11 cellular contexts compared by ENCODE assay signal in genomic region chr17:58390884-58391283, GRCh38. TPM values are rescaled to one million over a fixed set of nuclear protein-coding genes. Genes with fewer than 3 reads are reported as not detected.
DNase-seq lines count a peak whose midpoint lies in the region; ATAC-seq, FAIRE-seq and TF ChIP-seq lines count a peak whose summit lies in the region.
"Had no signal": no experiment of that assay in that cellular context is flagged by ENCODE, and none has a peak within 500 bp of the region (broad histone marks: within the 10 kb centered on the region; RNA-seq: fewer than 3 reads in every experiment).

No MANE protein-coding gene starts in this region.

- TF ChIP-seq CTCF in HEK293 (tag by site-specific recombination; IDR thresholded peaks at IDR 0.05) (no peak), K562 (IDR thresholded peaks at IDR 0.05 in 2 of 3, conservative IDR thresholded peaks at IDR 0.05 in 1 of 3; ENCODE audit: insufficient read depth in 2 of 3, low read depth in 1 of 3, low read length in 3 of 3) (no peak), right lobe of liver (IDR thresholded peaks at IDR 0.05) (no peak), transverse colon (IDR thresholded peaks at IDR 0.05) (no peak), smooth muscle cell (IDR thresholded peaks at IDR 0.05; ENCODE audit: borderline replicate concordance, insufficient read depth, poor library complexity, severe bottlenecking) (no peak), vagina (IDR thresholded peaks at IDR 0.05) (no peak)

- H3K9me3 ChIP-seq in HEK293 (ENCODE audit: control insufficient read depth, insufficient read depth, low read depth, low read length): no peaks in the 10 kb centered on the region
- H3K9me3 ChIP-seq in K562 (replicated peaks; ENCODE audit: control insufficient read depth, insufficient read depth, low read depth, low read length): no peaks in the 10 kb centered on the region; the same call in 1 of the 2 replicates
- H3K9me3 ChIP-seq in right lobe of liver: no peaks in the 10 kb centered on the region
- H3K9me3 ChIP-seq in transverse colon: no peaks in the 10 kb centered on the region
- no peaks in the 10 kb centered on the region for H3K9me3 ChIP-seq in smooth muscle cell (replicated peaks; ENCODE audit: low read depth)
- H3K9me3 ChIP-seq in vagina: no peaks in the 10 kb centered on the region
- H3K9me3 ChIP-seq: BLaER1, HAP-1 had no signal

- BruUV-seq in K562 (replicated peaks; lab: Mats Ljungman, UMichigan): no TSS peak

- H3K4me1 ChIP-seq in HEK293 (ENCODE audit: control insufficient read depth, insufficient read depth, low read length) (peaks cover 44% of the 10 kb centered on the region), K562 (replicated peaks in 1 of 2; ENCODE audit: control insufficient read depth in 2 of 2, insufficient read depth in 2 of 2, low read length in 2 of 2) (peaks cover 23 to 55% of the 10 kb centered on the region in 2 experiments), right lobe of liver (peaks cover 0 to 46% (median 10%) of the 10 kb centered on the region in 4 donors), transverse colon (peaks cover 4 to 79% (median 28%) of the 10 kb centered on the region in 4 donors), smooth muscle cell (ENCODE audit: low read depth) (peaks cover 6% of the 10 kb centered on the region), vagina (no peaks in the 10 kb centered on the region)

- no peak overlapping the region for H3K4me3 ChIP-seq in HEK293 (ENCODE audit: low read depth, low read length)
- no peak overlapping the region for H3K4me3 ChIP-seq in K562
- H3K4me3 ChIP-seq in right lobe of liver: no peak overlapping the region
- no peak overlapping the region for H3K4me3 ChIP-seq in transverse colon
- H3K4me3 ChIP-seq in smooth muscle cell: no peak overlapping the region
- no peak overlapping the region for H3K4me3 ChIP-seq in vagina
- H3K4me3 ChIP-seq: BLaER1, HAP-1 had no signal

- DNase-seq in K562 (ENCODE audit: extremely low read depth in 1 of 4, low spot score in 3 of 4) (no peak), right lobe of liver (no peak), transverse colon (no peak), smooth muscle cell (lab: John Stamatoyannopoulos, UW; ENCODE audit: unreplicated experiment) (no peak), vagina (ENCODE audit: extremely low spot score in 2 of 2) (no peak)
- no peak for DNase-seq in stimulated activated naive CD8-positive, alpha-beta T cell treated with anti-CD3 and anti-CD28 coated beads, Interleukin-15, Interleukin-2, amounts not matched to agents 100 U/mL and 50 U/mL, for 24 hours
- DNase-seq: NCI-H524 had no signal

- no peaks in the 10 kb centered on the region for H3K27me3 ChIP-seq in K562 (ENCODE audit: control insufficient read depth in 2 of 2, insufficient read depth in 2 of 2, low read length in 2 of 2)
- no peaks in the 10 kb centered on the region for H3K27me3 ChIP-seq in right lobe of liver
- H3K27me3 ChIP-seq in transverse colon: no peaks in the 10 kb centered on the region
- no peaks in the 10 kb centered on the region for H3K27me3 ChIP-seq in smooth muscle cell (ENCODE audit: low read depth)
- no peaks in the 10 kb centered on the region for H3K27me3 ChIP-seq in vagina
- H3K27me3 ChIP-seq: BLaER1 had no signal

- ATAC-seq in K562 (no peak), right lobe of liver (peak in 2 of 4 donors; percentile 1 to 15)
- ATAC-seq in stimulated activated naive CD8-positive, alpha-beta T cell treated with anti-CD3 and anti-CD28 coated beads, Interleukin-15, Interleukin-2, amounts not matched to agents 100 U/mL and 50 U/mL, for 24 hours: no peak

- CTCF ChIA-PET in HEK293 (lab: Yijun Ruan, JAX): interaction anchor here (4.4 kb wide), 1 partner anchor 27 kb away, joined by 18 read pairs; the partner anchor contains the start of gene RNF43
- CTCF ChIA-PET in K562 (lab: Yijun Ruan, JAX; ENCODE audit: low intra/inter-chr PET ratio): no interaction called here

- H3K27ac ChIP-seq in HEK293 (ENCODE audit: extremely low read depth, low read depth, low read length) (peak overlapping the region; percentile 59), K562 (ENCODE audit: extremely low read depth, low read depth, low read length) (peak overlapping the region; percentile 72; the same call in 2 of the 3 replicates), right lobe of liver (peak overlapping the region in 2 of 3 donors; percentile 38 to 59), transverse colon (peak overlapping the region; percentile 55 to 79 (median 62)), smooth muscle cell (ENCODE audit: low read depth) (no peak overlapping the region), vagina (no peak overlapping the region)
- H3K27ac ChIP-seq: BLaER1 had no signal

- H3K9me1 ChIP-seq in K562 (ENCODE audit: control insufficient read depth, insufficient read depth, low read length): no peaks in the 10 kb centered on the region

- FAIRE-seq in K562 (lab: Jason Lieb, UNC): no peak
- FAIRE-seq: GM18507 had no signal

- in situ Hi-C loops in K562 (cut with MboI) (no loop called here), transverse colon (cut with MboI; ENCODE audit: low pct_ligation_motif_present in 1 of 4, low pct_unique_long_range_greater_than_20kb in 1 of 4, low sequenced_read_pairs in 3 of 4) (no loop called here)

- POLR2A ChIA-PET in HEK293 (lab: Yijun Ruan, JAX): interaction anchor here (2.9 to 5.0 kb wide), 2 partner anchors 25 to 39 kb away, joined by 14 to 36 read pairs; partner anchors contain the start of genes RNF43 and SUPT4H1
- POLR2A ChIA-PET in K562 (lab: Yijun Ruan, JAX): interaction anchor here (1.2 to 4.7 kb wide), 2 partner anchors 9 to 11 kb away, joined by 4 to 34 read pairs; no protein-coding TSS in a partner anchor

- H3K36me3 ChIP-seq in HEK293 (ENCODE audit: control insufficient read depth in 2 of 2, insufficient read depth in 1 of 2, low read length in 2 of 2) (no peaks in the 10 kb centered on the region), K562 (ENCODE audit: control insufficient read depth, insufficient read depth, low read length) (no peaks in the 10 kb centered on the region), right lobe of liver (no peaks in the 10 kb centered on the region), transverse colon (no peaks in the 10 kb centered on the region), smooth muscle cell (ENCODE audit: low read depth) (no peaks in the 10 kb centered on the region), vagina (no peaks in the 10 kb centered on the region)
- H3K36me3 ChIP-seq: BLaER1, HAP-1 had no signal

- H3K4me2 ChIP-seq in K562 (ENCODE audit: insufficient read depth, low read length) (peak overlapping the region; percentile 73), smooth muscle cell (no peak overlapping the region)
- H3K4me2 ChIP-seq: BLaER1 had no signal

- peak overlapping the region in 1 of 2 experiments; percentile 11; a peak in 2 of 4 replicates for H3K9ac ChIP-seq in K562 (ENCODE audit: insufficient read depth in 1 of 2, low read depth in 2 of 2, low read length in 2 of 2)
- H3K9ac ChIP-seq in smooth muscle cell (ENCODE audit: low read depth): no peak overlapping the region
- H3K9ac ChIP-seq: BLaER1 had no signal

- no peaks in the 10 kb centered on the region for H3F3A ChIP-seq in smooth muscle cell (ENCODE audit: low read depth)

- TF ChIP-seq POLR2A in K562 (conservative IDR thresholded peaks at IDR 0.05) (no peak), right lobe of liver (IDR thresholded peaks at IDR 0.05) (no peak), transverse colon (IDR thresholded peaks at IDR 0.05) (no peak), vagina (IDR thresholded peaks at IDR 0.05) (no peak)

- no peak for TF ChIP-seq RAD21 in K562 (CRISPR knock-in tag; conservative IDR thresholded peaks at IDR 0.05 in 1 of 2, IDR thresholded peaks at IDR 0.05 in 1 of 2)

- H4K20me1 ChIP-seq in K562 (replicated peaks; ENCODE audit: control insufficient read depth, insufficient read depth, low read length) (no peaks in the 10 kb centered on the region), smooth muscle cell (ENCODE audit: low read depth) (no peaks in the 10 kb centered on the region)
- H4K20me1 ChIP-seq: BLaER1 had no signal

- no peaks in the 10 kb centered on the region; the same call in 2 of the 3 replicates for H3K79me2 ChIP-seq in K562 (ENCODE audit: control insufficient read depth, insufficient read depth, low read length)
- no peaks in the 10 kb centered on the region for H3K79me2 ChIP-seq in smooth muscle cell (ENCODE audit: low read depth)

- WGBS in K562 (ENCODE audit: insufficient coverage, low coverage, missing lambda C conversion rate): 71% methylated on average over 2 of the region's 2 CpGs
- 53% methylated on average over 2 of the region's 2 CpGs for WGBS in right lobe of liver (ENCODE audit: insufficient coverage, low coverage, low lambda C conversion rate, missing lambda C conversion rate)
- 47 to 76% methylated on average over 2 of the region's 2 CpGs for WGBS in transverse colon (ENCODE audit: low coverage in 1 of 2), 2 donors
- 89% methylated on average over 2 of the region's 2 CpGs for WGBS in smooth muscle cell (ENCODE audit: low lambda C conversion rate)

- TF ChIP-seq EP300 in K562 (IDR thresholded peaks at IDR 0.05; ENCODE audit: low read length) (no peak), transverse colon (IDR thresholded peaks at IDR 0.05; ENCODE audit: low read depth) (no peak)

- intact Hi-C loops in K562 (cut with micrococcal nuclease): no loop called here
- intact Hi-C loops in right lobe of liver (cut with DNase I): no loop called here
- intact Hi-C loops in transverse colon (cut with DNase I; ENCODE audit: low total_unique reads): no loop called here
- intact Hi-C loops in vagina (cut with DNase I): no loop called here

- H2AFZ ChIP-seq in K562 (ENCODE audit: low read depth, low read length) (peak overlapping the region; percentile 79), smooth muscle cell (ENCODE audit: low read depth) (no peak overlapping the region)

RNA-seq across cellular contexts. Expression of gene RNF43, which starts 26.4 kb away (rescaled TPM):
- 8.4 and 9.4 TPM in 2 replicates for total RNA-seq in K562 (2011; cell fraction: chromatin; rRNA removed; ENCODE audit: low replicate concordance)
- total RNA-seq in K562 (2011; cell fraction: nucleolus; rRNA removed): 5.0 and 6.2 TPM in 2 replicates
- 7.3 and 9.5 TPM in 2 replicates for total RNA-seq in K562 (2011; cell fraction: nucleoplasm; rRNA removed)
- 1.5 and 2.0 TPM in 2 replicates for total RNA-seq in K562 (2014; rRNA removed)
- 1.5 TPM in 2 replicates for total RNA-seq in K562 (2014; rRNA removed; fragmentation: Illumina TruSeq; extraction: Trizol)
- 1.2 TPM in 2 replicates for total RNA-seq in K562 (2015; rRNA removed; fragmentation: Illumina TruSeq; extraction: Trizol)
- 2.3 and 2.7 TPM in 2 replicates for total RNA-seq in K562 (2021)
- 0.75 and 1.2 TPM in 2 replicates for polyA plus RNA-seq in K562 (2011; rRNA removed)
- 0.47 and 0.79 TPM in 2 replicates for polyA plus RNA-seq in K562 (2011; cell fraction: cytosol; rRNA removed)
- 2.0 and 2.8 TPM in 2 replicates for polyA plus RNA-seq in K562 (2011; cell fraction: nucleus; rRNA removed)
- 2.6 and 3.4 TPM in 2 replicates for polyA plus RNA-seq in K562 (2012)
- polyA plus RNA-seq in K562 (2014; fragmentation: Illumina TruSeq; extraction: Trizol): 1.7 and 2.1 TPM in 2 replicates
- under 1 TPM; 0.29 to 0.51 TPM for polyA plus RNA-seq in K562 (2014; fragmentation: Nextera tagmentation; extraction: Ambion mirVana)
- 1.4 TPM in 2 replicates for polyA plus RNA-seq in K562 (2014; rRNA removed)
- polyA minus RNA-seq in K562 (2011; rRNA and poly(A)+ RNA removed): 1.1 and 3.1 TPM in 2 replicates
- 0.29 and 2.1 TPM in 2 replicates for polyA minus RNA-seq in K562 (2011; cell fraction: cytosol; rRNA and poly(A)+ RNA removed)
- 0.89 and 1.3 TPM in 2 replicates for polyA minus RNA-seq in K562 (2011; cell fraction: nucleus; rRNA and poly(A)+ RNA removed)
- total RNA-seq in right lobe of liver: 10 to 100 TPM in 2 of 6 experiments, 1 to 10 TPM in 4; 1.7 to 11.5 (median 6.0) TPM
- 10 to 100 TPM; 31.9 to 84.2 (median 38.2) TPM for total RNA-seq in transverse colon
- 3.2 and 3.8 TPM in 2 replicates for total RNA-seq in smooth muscle cell
- 0.17 and 2.1 TPM in 2 replicates for polyA plus RNA-seq in smooth muscle cell
- total RNA-seq in vagina: 27.7 TPM

RNA-seq across cellular contexts. Expression of gene SUPT4H1, which starts 38.9 kb away (rescaled TPM):
- total RNA-seq in K562 (2011; cell fraction: chromatin; rRNA removed; ENCODE audit: low replicate concordance): 26.0 and 31.9 TPM in 2 replicates
- 30.7 and 32.8 TPM in 2 replicates for total RNA-seq in K562 (2011; cell fraction: nucleolus; rRNA removed)
- 38.1 and 51.1 TPM in 2 replicates for total RNA-seq in K562 (2011; cell fraction: nucleoplasm; rRNA removed)
- total RNA-seq in K562 (2014; rRNA removed) (62.1 and 94.0 TPM in 2 replicates), K562 (2014; rRNA removed; fragmentation: Illumina TruSeq; extraction: Trizol) (102 and 108 TPM in 2 replicates), K562 (2015; rRNA removed; fragmentation: Illumina TruSeq; extraction: Trizol) (90.6 and 94.8 TPM in 2 replicates), K562 (2021) (105 and 111 TPM in 2 replicates), right lobe of liver (10 to 100 TPM; 24.8 to 50.9 (median 37.0) TPM), transverse colon (10 to 100 TPM; 12.0 to 66.3 (median 40.0) TPM), smooth muscle cell (58.5 and 66.1 TPM in 2 replicates), vagina (31.4 TPM)
- polyA plus RNA-seq in K562 (2011; rRNA removed) (198 and 273 TPM in 2 replicates), K562 (2014; fragmentation: Illumina TruSeq; extraction: Trizol) (116 and 140 TPM in 2 replicates), K562 (2014; fragmentation: Nextera tagmentation; extraction: Ambion mirVana) (100 to 1,000 TPM; 235 to 320 TPM), K562 (2014; rRNA removed) (113 and 117 TPM in 2 replicates), smooth muscle cell (92.4 and 107 TPM in 2 replicates)
- 118 and 163 TPM in 2 replicates for polyA plus RNA-seq in K562 (2011; cell fraction: cytosol; rRNA removed)
- polyA plus RNA-seq in K562 (2011; cell fraction: nucleus; rRNA removed): 45.3 and 71.9 TPM in 2 replicates
- polyA plus RNA-seq in K562 (2012): 120 and 125 TPM in 2 replicates
- polyA minus RNA-seq in K562 (2011; rRNA and poly(A)+ RNA removed): 107 and 135 TPM in 2 replicates
- 23.5 and 42.2 TPM in 2 replicates for polyA minus RNA-seq in K562 (2011; cell fraction: cytosol; rRNA and poly(A)+ RNA removed)
- polyA minus RNA-seq in K562 (2011; cell fraction: nucleus; rRNA and poly(A)+ RNA removed): 12.4 and 23.0 TPM in 2 replicates

Comparison
In these comparisons a context has a peak if more than half of its experiments do, and no peak if none do; other contexts are left out.
1. H3K27ac ChIP-seq: peak in HEK293 (single experiment), K562 (single experiment), right lobe of liver (2 of 3) and transverse colon (4 of 4); none in smooth muscle cell (single experiment) and vagina (single experiment).
2. Of the 44 proteins assayed by ChIP-seq in both K562 and HEK293: peak only in K562: TRIM28; only in HEK293: SETDB1; in both: none; in neither: 42.